In the genomic region with DNA sequence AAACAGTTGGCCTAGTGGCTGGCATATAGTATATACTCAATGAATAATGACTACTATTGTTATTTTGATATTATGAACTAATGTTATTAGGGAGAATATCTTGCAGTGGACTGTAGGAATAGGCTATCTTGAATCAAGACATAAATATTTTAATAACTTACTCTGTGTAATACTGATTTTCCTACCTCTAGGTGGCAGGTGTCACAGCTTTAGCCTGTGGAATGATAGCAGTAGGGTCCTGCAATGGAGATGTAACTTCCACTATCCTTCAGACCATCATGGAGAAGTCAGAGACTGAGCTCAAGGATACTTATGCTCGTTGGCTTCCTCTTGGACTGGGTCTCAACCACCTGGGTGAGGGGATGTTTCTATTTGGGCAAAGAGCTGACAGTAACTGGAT, we compare ENCODE assay signal across 11 cellular contexts. TPM values are rescaled to one million over a fixed set of nuclear protein-coding genes. Genes with fewer than 3 reads are reported as not detected.
DNase-seq lines count a peak whose midpoint lies in the region; ATAC-seq and TF ChIP-seq lines count a peak whose summit lies in the region.
"Had no signal": no experiment of that assay in that cellular context is flagged by ENCODE, and none has a peak within 500 bp of the region (broad histone marks: within the 10 kb centered on the region; RNA-seq: fewer than 3 reads in every experiment).

No MANE protein-coding gene starts in this region.

- ATAC-seq in heart right ventricle (peak in 2 of 8 donors; percentile 10 to 18), RWPE2 (ENCODE audit: low read depth) (peak; percentile 50; the same call in 1 of the 3 replicates), GM21786 (IDR thresholded peaks at IDR 0.05; ENCODE audit: unreplicated experiment) (no peak)
- ATAC-seq: gastroesophageal sphincter had no signal

- no peak for DNase-seq in heart right ventricle
- no peak for DNase-seq in right atrium auricular region (ENCODE audit: low spot score)
- DNase-seq in RWPE2 (ENCODE audit: low spot score) = no peak
- DNase-seq in fibroblast of pulmonary artery (ENCODE audit: low read depth) = peak; percentile 48
- no peak for DNase-seq in SJCRH30
- no peak for DNase-seq in T-helper 1 cell
- no peak for DNase-seq in HAP-1 (ENCODE audit: low spot score in 2 of 2)

- H3K4me1 ChIP-seq in heart right ventricle (peaks cover 0 to 5% (median 4%) of the 10 kb centered on the region in 9 donors), right atrium auricular region (peaks cover 0 to 5% of the 10 kb centered on the region in 2 donors), RWPE2 (ENCODE audit: insufficient read depth, poor library complexity, severe bottlenecking) (peaks cover 4% of the 10 kb centered on the region), SJCRH30 (no peaks in the 10 kb centered on the region), HAP-1 (no peaks in the 10 kb centered on the region)

- H3K4me3 ChIP-seq in heart right ventricle = no peak overlapping the region
- H3K4me3 ChIP-seq in right atrium auricular region = no peak overlapping the region
- no peak overlapping the region for H3K4me3 ChIP-seq in RWPE2 (ENCODE audit: severe bottlenecking)
- no peak overlapping the region for H3K4me3 ChIP-seq in fibroblast of pulmonary artery (replicated peaks; ENCODE audit: low read depth, low read length)
- no peak overlapping the region for H3K4me3 ChIP-seq in SJCRH30
- H3K4me3 ChIP-seq in HAP-1 = no peak overlapping the region
- H3K4me3 ChIP-seq: gastroesophageal sphincter had no signal

- H3K27me3 ChIP-seq in heart right ventricle (no peaks in the 10 kb centered on the region), right atrium auricular region (no peaks in the 10 kb centered on the region), RWPE2 (ENCODE audit: insufficient read depth, poor library complexity, severe bottlenecking) (no peaks in the 10 kb centered on the region), SJCRH30 (no peaks in the 10 kb centered on the region), HAP-1 (ENCODE audit: low read depth) (no peaks in the 10 kb centered on the region)
- H3K27me3 ChIP-seq: gastroesophageal sphincter had no signal

- intact Hi-C loops in heart right ventricle (cut with DNase I) = loop anchor here in 1 of 10 donors (10.0 kb wide), 1 partner anchor 49 kb away; no protein-coding TSS in a partner anchor

- 69 to 79% methylated on average over 1 of the region's 1 CpG for WGBS in heart right ventricle, 2 donors

- in situ Hi-C loops in HAP-1 (cut with MboI; ENCODE audit: low sequenced_read_pairs) = no loop called here

- TF ChIP-seq CTCF in heart right ventricle (IDR thresholded peaks at IDR 0.05) (peak in 7 of 9 donors; percentile 20 to 43 (median 25)), right atrium auricular region (IDR thresholded peaks at IDR 0.05) (peak in 1 of 2 donors; percentile 26), RWPE2 (IDR thresholded peaks at IDR 0.05; ENCODE audit: poor library complexity, severe bottlenecking) (peak; percentile 55), fibroblast of pulmonary artery (IDR thresholded peaks at IDR 0.05; ENCODE audit: low read length, missing control alignments) (peak; percentile 50)

- H3K36me3 ChIP-seq in heart right ventricle (peaks cover 7 to 89% (median 87%) of the 10 kb centered on the region in 9 donors), right atrium auricular region (peaks cover 84% of the 10 kb centered on the region), RWPE2 (ENCODE audit: low read depth) (peaks cover 93% of the 10 kb centered on the region), SJCRH30 (peaks cover 74% of the 10 kb centered on the region), HAP-1 (replicated peaks) (peaks cover 86% of the 10 kb centered on the region)

- H3K9me3 ChIP-seq in heart right ventricle (no peaks in the 10 kb centered on the region), right atrium auricular region (no peaks in the 10 kb centered on the region), RWPE2 (ENCODE audit: severe bottlenecking) (no peaks in the 10 kb centered on the region), SJCRH30 (replicated peaks) (no peaks in the 10 kb centered on the region), HAP-1 (no peaks in the 10 kb centered on the region)
- H3K9me3 ChIP-seq: gastroesophageal sphincter had no signal

- H3K27ac ChIP-seq in heart right ventricle (no peak overlapping the region), right atrium auricular region (no peak overlapping the region), RWPE2 (ENCODE audit: poor library complexity, severe bottlenecking) (no peak overlapping the region), SJCRH30 (no peak overlapping the region)
- H3K27ac ChIP-seq: gastroesophageal sphincter had no signal

RNA-seq across cellular contexts. Expression of a gene that starts 6.5 kb away (rescaled TPM):
- total RNA-seq in heart right ventricle = 100 to 1,000 TPM; 210 to 254 (median 231) TPM
- polyA plus RNA-seq in heart right ventricle = 100 to 1,000 TPM in 1 of 2 donors, 10 to 100 TPM in 1; 49.0 to 288 TPM
- total RNA-seq in right atrium auricular region = 100 to 1,000 TPM; 213 to 259 TPM
- total RNA-seq in SJCRH30 (2014; rRNA removed; shearing (Covaris generic)) = 302 TPM in 2 replicates

RNA-seq across cellular contexts. Expression of a gene that starts 8.8 kb away (rescaled TPM):
- total RNA-seq in heart right ventricle (100 to 1,000 TPM; 203 to 316 (median 209) TPM), right atrium auricular region (100 to 1,000 TPM; 270 to 276 TPM)
- polyA plus RNA-seq in heart right ventricle = 100 to 1,000 TPM; 142 to 277 TPM
- total RNA-seq in SJCRH30 (2014; rRNA removed; shearing (Covaris generic)) = 304 and 312 TPM in 2 replicates

RNA-seq across cellular contexts. Expression of a gene that starts 29.8 kb away (rescaled TPM):
- total RNA-seq in heart right ventricle = under 1 TPM in 2 of 10 donors, not detected in 8; 0.20 to 0.28 TPM
- polyA plus RNA-seq in heart right ventricle = not detected
- total RNA-seq in right atrium auricular region = 1 to 10 TPM in 1 of 2 donors, not detected in 1; 1.6 TPM
- total RNA-seq in SJCRH30 (2014; rRNA removed; shearing (Covaris generic)) = 0.08 TPM in 1 of 2 replicates, not detected in the other
- total RNA-seq: skeletal muscle tissue had no signal
- polyA plus RNA-seq: thymus had no signal

RNA-seq across cellular contexts. Expression of a gene that starts 31.8 kb away (rescaled TPM):
- 10 to 100 TPM; 23.0 to 36.5 (median 26.7) TPM for total RNA-seq in heart right ventricle
- polyA plus RNA-seq in heart right ventricle = 10 to 100 TPM; 21.6 to 32.5 TPM
- total RNA-seq in right atrium auricular region = 10 to 100 TPM; 33.7 to 45.8 TPM
- total RNA-seq in SJCRH30 (2014; rRNA removed; shearing (Covaris generic)) = 4.8 and 5.9 TPM in 2 replicates

RNA-seq across cellular contexts. Expression of a gene that starts 44.2 kb away (rescaled TPM):
- under 1 TPM in 3 of 10 donors, not detected in 7; 0.20 to 0.30 (median 0.25) TPM for total RNA-seq in heart right ventricle
- under 1 TPM in 1 of 2 donors, not detected in 1; 0.12 TPM for polyA plus RNA-seq in heart right ventricle
- total RNA-seq in right atrium auricular region = not detected
- total RNA-seq in SJCRH30 (2014; rRNA removed; shearing (Covaris generic)) = 4.0 and 6.0 TPM in 2 replicates
- total RNA-seq: gastroesophageal sphincter, skeletal muscle tissue had no signal
